ENCODE assay signal across 19 cellular contexts in genomic region chr9:76316069-76316468, GRCh38.
"Had no signal": no experiment of that assay in that cellular context is flagged by ENCODE, and none has a peak within 500 bp of the region (broad histone marks: within the 10 kb centered on the region; RNA-seq: fewer than 3 reads in every experiment).

No MANE protein-coding gene starts in this region.

- FAIRE-seq: endometrium had no signal

- H3K36me3 ChIP-seq: esophagus muscularis mucosa, spleen, tibial nerve had no signal

- H3K4me1 Mint-ChIP-seq: naive B cell; nephron; stimulated activated memory B cell treated with anti-CD40 and anti-IgM and Interleukin-4, amounts not matched to agents 10 μg/mL and 1 μg/mL and 100 μg/mL, for 72 hours had no signal

- H3K9me3 Mint-ChIP-seq: naive B cell; nephron; stimulated activated memory B cell treated with anti-CD40 and anti-IgM and Interleukin-4, amounts not matched to agents 10 μg/mL and 1 μg/mL and 100 μg/mL, for 72 hours; stimulated activated naive CD8-positive, alpha-beta T cell treated with anti-CD3 and anti-CD28 coated beads, Interleukin-15, Interleukin-2, amounts not matched to agents 100 ng/mL and 50 ng/mL, for 24 hours had no signal

- DNase-seq: effector memory CD4-positive, alpha-beta T cell; left colon; left ventricle myocardium superior; mesendoderm; naive B cell; spleen; stimulated activated CD4-positive, alpha-beta T cell treated with anti-CD3 and anti-CD28 coated beads, Interleukin-15, amount 100 ng/mL, for 24 hours; stimulated activated CD4-positive, alpha-beta T cell treated with anti-CD3 and anti-CD28 coated beads, Interleukin-1b, Interleukin-23, amount 100 ng/mL, for 48 hours; stimulated activated CD4-positive, alpha-beta T cell treated with anti-CD3 and anti-CD28 coated beads, Interleukin-4, amount 100 ng/mL, for 24 hours; testis had no signal

- H3K27ac Mint-ChIP-seq: naive B cell; nephron; stimulated activated memory B cell treated with anti-CD40 and anti-IgM and Interleukin-4, amounts not matched to agents 10 μg/mL and 1 μg/mL and 100 μg/mL, for 72 hours; stimulated activated naive CD8-positive, alpha-beta T cell treated with anti-CD3 and anti-CD28 coated beads, Interleukin-15, Interleukin-2, amounts not matched to agents 100 ng/mL and 50 ng/mL, for 24 hours had no signal

- H3K27me3 Mint-ChIP-seq: stimulated activated memory B cell treated with anti-CD40 and anti-IgM and Interleukin-4, amounts not matched to agents 10 μg/mL and 1 μg/mL and 100 μg/mL, for 72 hours; stimulated activated naive CD8-positive, alpha-beta T cell treated with anti-CD3 and anti-CD28 coated beads, Interleukin-15, Interleukin-2, amounts not matched to agents 100 ng/mL and 50 ng/mL, for 24 hours had no signal

- H3K4me3 Mint-ChIP-seq: naive B cell; nephron; stimulated activated memory B cell treated with anti-CD40 and anti-IgM and Interleukin-4, amounts not matched to agents 10 μg/mL and 1 μg/mL and 100 μg/mL, for 72 hours; stimulated activated naive CD8-positive, alpha-beta T cell treated with anti-CD3 and anti-CD28 coated beads, Interleukin-15, Interleukin-2, amounts not matched to agents 100 ng/mL and 50 ng/mL, for 24 hours had no signal

- H3K27me3 ChIP-seq: esophagus muscularis mucosa, spleen, testis, tibial nerve had no signal

- ATAC-seq: left colon; left ventricle myocardium superior; sciatic nerve; stimulated activated memory B cell treated with anti-CD40 and anti-IgM and Interleukin-4, amounts not matched to agents 10 μg/mL and 1 μg/mL and 100 μg/mL, for 72 hours had no signal

- H3K4me3 ChIP-seq: coronary artery, esophagus muscularis mucosa, lung, spleen, testis, tibial nerve had no signal

- H3K36me3 Mint-ChIP-seq: naive B cell; stimulated activated memory B cell treated with anti-CD40 and anti-IgM and Interleukin-4, amounts not matched to agents 10 μg/mL and 1 μg/mL and 100 μg/mL, for 72 hours had no signal
